ENCODE assay signal across 14 cellular contexts in genomic region chr3:127177226-127177625, GRCh38. TPM values are rescaled to one million over a fixed set of nuclear protein-coding genes. Genes with fewer than 3 reads are reported as not detected.
DNase-seq lines count a peak whose midpoint lies in the region; ATAC-seq and TF ChIP-seq lines count a peak whose summit lies in the region.
"Had no signal": no experiment of that assay in that cellular context is flagged by ENCODE, and none has a peak within 500 bp of the region (broad histone marks: within the 10 kb centered on the region; RNA-seq: fewer than 3 reads in every experiment).

No MANE protein-coding gene starts in this region.

- no TSS peak for BruUV-seq in A673 (replicated peaks; lab: Mats Ljungman, UMichigan)

- H3K36me3 ChIP-seq in body of pancreas (replicated peaks in 1 of 2; ENCODE audit: insufficient read depth in 1 of 2, low read depth in 2 of 2): no peaks in the 10 kb centered on the region
- no peaks in the 10 kb centered on the region for H3K36me3 ChIP-seq in A673 (ENCODE audit: insufficient read depth, low read length, poor library complexity, severe bottlenecking)

- H3K4me3 ChIP-seq in AG04449 (ENCODE audit: low read depth, low read length) (no peak overlapping the region), body of pancreas (no peak overlapping the region), A673 (ENCODE audit: low read depth, low read length, poor library complexity, severe bottlenecking) (no peak overlapping the region)

- H3K27ac ChIP-seq in body of pancreas (no peak overlapping the region), A673 (ENCODE audit: low read depth, low read length, poor library complexity, severe bottlenecking) (no peak overlapping the region)
- H3K27ac ChIP-seq: C4-2B had no signal

- H3K9me3 ChIP-seq in body of pancreas: no peaks in the 10 kb centered on the region
- no peaks in the 10 kb centered on the region for H3K9me3 ChIP-seq in A673 (ENCODE audit: low read depth, low read length, poor library complexity, severe bottlenecking)

- H3K27me3 ChIP-seq in body of pancreas (peaks cover 0 to 8% of the 10 kb centered on the region in 2 donors), A673 (replicated peaks; ENCODE audit: insufficient read depth, low read depth, low read length, poor library complexity) (no peaks in the 10 kb centered on the region)

- no peak for DNase-seq in AG04449 (ENCODE audit: low read depth, low spot score)
- DNase-seq in HEK293T (ENCODE audit: extremely low spot score): peak; percentile 3
- DNase-seq in body of pancreas: peak in 1 of 4 donors; percentile 23
- DNase-seq in left colon: peak in 1 of 2 donors; percentile 14
- DNase-seq in DMS 273 treated with DMSO at 0.1 percent for 48 hours (lab: John Stamatoyannopoulos, UW): no peak
- no peak for DNase-seq in A673 (ENCODE audit: low spot score)
- DNase-seq in NCI-H748 treated with DMSO at 0.1 percent for 48 hours (lab: John Stamatoyannopoulos, UW): no peak
- DNase-seq: activated naive CD8-positive, alpha-beta T cell treated with anti-CD3 and anti-CD28 coated beads for 36 hours; hypothalamus; midbrain; NCI-H1092 treated with DMSO at 0.1 percent for 48 hours had no signal

- CTCF ChIA-PET in AG04449 (lab: Yijun Ruan, JAX) (interaction anchor here (0.6 kb wide), 1 partner anchor 424 kb away, joined by 3 read pairs; no protein-coding TSS in a partner anchor), HEK293T (lab: Yijun Ruan, JAX) (no interaction called here), A673 (lab: Charles Lee) (no interaction called here)

- ATAC-seq in body of pancreas (no peak), left colon (peak; percentile 80), GM18909 (IDR thresholded peaks at IDR 0.05; ENCODE audit: poor library complexity, unreplicated experiment) (no peak)

- TF ChIP-seq CTCF in AG04449 (IDR thresholded peaks at IDR 0.05; ENCODE audit: insufficient read depth, low read length, missing control alignments) (peak; percentile 3), body of pancreas (IDR thresholded peaks at IDR 0.05) (peak in 4 of 7 experiments; percentile 11 to 44 (median 28)), A673 (conservative IDR thresholded peaks at IDR 0.05; ENCODE audit: low read depth, low read length) (no peak)

- 38 to 60% methylated on average over 1 of the region's 1 CpG for WGBS in body of pancreas, 2 donors

- no peak for TF ChIP-seq POLR2A in body of pancreas (IDR thresholded peaks at IDR 0.05)

- H3K4me1 ChIP-seq in body of pancreas (no peaks in the 10 kb centered on the region), A673 (ENCODE audit: insufficient read depth, low read length, poor library complexity, severe bottlenecking) (peaks cover 11% of the 10 kb centered on the region)

- POLR2A ChIA-PET in AG04449 (lab: Yijun Ruan, JAX) (no interaction called here), HEK293T (lab: Yijun Ruan, JAX) (no interaction called here), A673 (lab: Charles Lee; ENCODE audit: low non-redundant PET) (no interaction called here)

- intact Hi-C loops in body of pancreas (cut with DNase I) (no loop called here), left colon (cut with DNase I, micrococcal nuclease) (no loop called here), A673 (cut with micrococcal nuclease; ENCODE audit: unreplicated experiment) (no loop called here)

TF ChIP-seq in HEK293T, 16 proteins besides CTCF, POLR2A, EP300 and RAD21:
- TF ChIP-seq FOXK2 (IDR thresholded peaks at IDR 0.05) (no peak), BHLHE40 (IDR thresholded peaks at IDR 0.05; ENCODE audit: borderline replicate concordance) (no peak), ELF4 (IDR thresholded peaks at IDR 0.05) (no peak)

RNA-seq across cellular contexts. Expression of gene PRR23E, which starts 15.7 kb away (rescaled TPM):
- total RNA-seq in body of pancreas (not detected), left colon (not detected), A673 (2021) (not detected in 2 replicates)
- total RNA-seq: activated naive CD8-positive, alpha-beta T cell treated with anti-CD3 and anti-CD28 coated beads for 36 hours; urinary bladder had no signal
